In genomic region chr11:62600367-62601113, GRCh38 we compare ENCODE assay signal across 8 cellular contexts. TPM values are rescaled to one million over a fixed set of nuclear protein-coding genes. Genes with fewer than 3 reads are reported as not detected.
DNase-seq lines count a peak whose midpoint lies in the region; ATAC-seq, FAIRE-seq and TF ChIP-seq lines count a peak whose summit lies in the region.

No MANE protein-coding gene starts in this region.

- H3K27me3 ChIP-seq in Peyer's patch (no peaks in the 10 kb centered on the region), trophoblast cell (ENCODE audit: insufficient read depth, low read length) (no peaks in the 10 kb centered on the region)

- H3K4me3 ChIP-seq in Peyer's patch (peak overlapping the region; percentile 76 to 100 (median 96)), epithelial cell of esophagus (ENCODE audit: low read length) (peak overlapping the region; percentile 85), trophoblast cell (ENCODE audit: low read depth, low read length) (peak overlapping the region; percentile 97)

- no peaks in the 10 kb centered on the region for H3K9me3 ChIP-seq in Peyer's patch
- no peaks in the 10 kb centered on the region for H3K9me3 ChIP-seq in trophoblast cell (ENCODE audit: insufficient read depth, low read depth, low read length)

- no peak for ATAC-seq in GM21825 (IDR thresholded peaks at IDR 0.05; ENCODE audit: unreplicated experiment)

- H4K91ac ChIP-seq in trophoblast cell (ENCODE audit: low read depth, low read length): peak overlapping the region; percentile 98

- peak; percentile 46; the same call in 1 of the 2 replicates for TF ChIP-seq POLR2A in GM12891 (IDR thresholded peaks at IDR 0.05; ENCODE audit: low read depth, low read length)
- TF ChIP-seq POLR2A in Peyer's patch (IDR thresholded peaks at IDR 0.05): no peak

- FAIRE-seq in GM12891 (lab: Jason Lieb, UNC): no peak

- peak overlapping the region; percentile 98 for H3K9ac ChIP-seq in trophoblast cell (ENCODE audit: low read length)

- H3K4ac ChIP-seq in trophoblast cell (ENCODE audit: low read depth, low read length): peak overlapping the region; percentile 97

- WGBS in trophoblast cell (ENCODE audit: extremely low coverage, insufficient coverage, insufficient read length): no CpG with 5 or more reads among the region's 25 CpGs

- peak overlapping the region; percentile 96 for H3K18ac ChIP-seq in trophoblast cell (ENCODE audit: low read length)

- H3K23ac ChIP-seq in trophoblast cell (ENCODE audit: low read length): no peak overlapping the region

- peak overlapping the region; percentile 38 for H2AK5ac ChIP-seq in trophoblast cell (ENCODE audit: low read length)

- H3K14ac ChIP-seq in trophoblast cell (ENCODE audit: low read length): peak overlapping the region; percentile 97

- H3K36me3 ChIP-seq in Peyer's patch: peaks cover 0 to 38% (median 0%) of the 10 kb centered on the region in 3 donors
- H3K36me3 ChIP-seq in trophoblast cell (ENCODE audit: control insufficient read depth in 1 of 2, insufficient read depth in 2 of 2, low read length in 2 of 2): peaks cover 40 to 42% of the 10 kb centered on the region in 2 experiments

- H3K4me1 ChIP-seq in Peyer's patch (peaks cover 6 to 36% (median 13%) of the 10 kb centered on the region in 4 donors), trophoblast cell (ENCODE audit: control insufficient read depth in 1 of 2, insufficient read depth in 2 of 2, low read length in 2 of 2) (peaks cover 10 to 13% of the 10 kb centered on the region in 2 experiments)

- H2BK120ac ChIP-seq in trophoblast cell (ENCODE audit: insufficient read depth, low read length, poor library complexity): peak overlapping the region; percentile 88

- peaks cover 11% of the 10 kb centered on the region for H3K79me2 ChIP-seq in trophoblast cell (ENCODE audit: control insufficient read depth, insufficient read depth, low read length, poor library complexity)

- H2AFZ ChIP-seq in trophoblast cell (ENCODE audit: insufficient read depth, low read length, poor library complexity): peak overlapping the region; percentile 51

- peaks cover 21% of the 10 kb centered on the region for H3K79me1 ChIP-seq in trophoblast cell (ENCODE audit: low read length)

- no peak for DNase-seq in GM12891 (ENCODE audit: insufficient read length, low spot score)
- no peak for DNase-seq in Peyer's patch
- no peak for DNase-seq in epithelial cell of esophagus (ENCODE audit: low read depth)
- peak in 1 of 2 donors; percentile 14 for DNase-seq in trophoblast cell
- no peak for DNase-seq in NCI-H1105 (lab: John Stamatoyannopoulos, UW)
- no peak for DNase-seq in dedifferentiated amniotic fluid mesenchymal stem cell (ENCODE audit: extremely low spot score)
- no peak for DNase-seq in RKO (ENCODE audit: low spot score)

- peak overlapping the region; percentile 93 for H4K8ac ChIP-seq in trophoblast cell (ENCODE audit: low read depth, low read length)

- peak overlapping the region; percentile 94 to 99 (median 98) for H3K27ac ChIP-seq in Peyer's patch
- H3K27ac ChIP-seq in trophoblast cell (ENCODE audit: low read depth, low read length): peak overlapping the region; percentile 96

- H4K12ac ChIP-seq in trophoblast cell (ENCODE audit: low read depth, low read length): peak overlapping the region; percentile 93

- peak overlapping the region; percentile 63 for H3K4me2 ChIP-seq in trophoblast cell (ENCODE audit: low read length)

- peak overlapping the region; percentile 86 for H2BK5ac ChIP-seq in trophoblast cell (ENCODE audit: low read depth, low read length, poor library complexity)

- H2BK12ac ChIP-seq in trophoblast cell (ENCODE audit: low read length): no peak overlapping the region

- no peak for TF ChIP-seq CTCF in Peyer's patch (IDR thresholded peaks at IDR 0.05)
- no peak for TF ChIP-seq CTCF in epithelial cell of esophagus (IDR thresholded peaks at IDR 0.05; ENCODE audit: insufficient read depth, low read depth, low read length, missing control alignments)

TF ChIP-seq in GM12891, 5 proteins besides CTCF, POLR2A, EP300 and RAD21:
- TF ChIP-seq POLR2AphosphoS5 (IDR thresholded peaks at IDR 0.05; ENCODE audit: low read depth, low read length) (no peak), POU2F2 (IDR thresholded peaks at IDR 0.05; ENCODE audit: low read depth, low read length) (no peak)

RNA-seq across cellular contexts. Expression of gene MTA2, which starts 1.1 kb away (rescaled TPM):
- 89.2 TPM for polyA plus RNA-seq in GM12891 (2012; ENCODE audit: low read depth, missing spikeins)
- 10 to 100 TPM; 47.9 to 74.7 (median 58.9) TPM for total RNA-seq in Peyer's patch
- 70.5 and 71.0 TPM in 2 replicates for polyA plus RNA-seq in trophoblast cell (2013)

RNA-seq across cellular contexts. Expression of gene TUT1, which starts 9.2 kb away (rescaled TPM):
- 13.0 TPM for polyA plus RNA-seq in GM12891 (2012; ENCODE audit: low read depth, missing spikeins)
- total RNA-seq in Peyer's patch: 10 to 100 TPM in 3 of 4 donors, 1 to 10 TPM in 1; 5.0 to 29.4 (median 17.5) TPM
- 11.3 and 11.8 TPM in 2 replicates for polyA plus RNA-seq in trophoblast cell (2013)

RNA-seq across cellular contexts. Expression of gene EML3, which starts 12.0 kb away (rescaled TPM):
- polyA plus RNA-seq in GM12891 (2012; ENCODE audit: low read depth, missing spikeins): 38.5 TPM
- total RNA-seq in Peyer's patch: 100 to 1,000 TPM in 1 of 4 donors, 10 to 100 TPM in 3; 41.3 to 128 (median 59.8) TPM
- polyA plus RNA-seq in trophoblast cell (2013): 33.4 and 36.1 TPM in 2 replicates

RNA-seq across cellular contexts. Expression of gene ROM1, which starts 12.5 kb away (rescaled TPM):
- polyA plus RNA-seq in GM12891 (2012; ENCODE audit: low read depth, missing spikeins): 1.5 TPM
- total RNA-seq in Peyer's patch: 1 to 10 TPM in 3 of 4 donors, not detected in 1; 1.9 to 3.9 (median 1.9) TPM
- polyA plus RNA-seq in trophoblast cell (2013): 0.62 TPM in 2 replicates

RNA-seq across cellular contexts. Expression of gene B3GAT3, which starts 21.2 kb away (rescaled TPM):
- polyA plus RNA-seq in GM12891 (2012; ENCODE audit: low read depth, missing spikeins): 31.9 TPM
- 10 to 100 TPM; 26.6 to 88.3 (median 38.0) TPM for total RNA-seq in Peyer's patch
- polyA plus RNA-seq in trophoblast cell (2013): 17.2 and 17.8 TPM in 2 replicates
